Comparison of ENCODE assay signal across 8 cellular contexts in genomic region chr5:139271201-139272027, GRCh38. TPM values are rescaled to one million over a fixed set of nuclear protein-coding genes. Genes with fewer than 3 reads are reported as not detected.
DNase-seq lines count a peak whose midpoint lies in the region; ATAC-seq and TF ChIP-seq lines count a peak whose summit lies in the region.

No MANE protein-coding gene starts in this region.

- H3K9me3 ChIP-seq in CD8-positive, alpha-beta memory T cell (ENCODE audit: low read length) = no peaks in the 10 kb centered on the region
- no peaks in the 10 kb centered on the region for H3K9me3 ChIP-seq in adrenal gland (replicated peaks in 1 of 3)

- DNase-seq in CD8-positive, alpha-beta memory T cell = no peak
- DNase-seq in M059J (ENCODE audit: low read depth) = peak; percentile 93
- peak in 1 of 7 donors; percentile 35 for DNase-seq in adrenal gland
- no peak for DNase-seq in left colon
- no peak for DNase-seq in stimulated activated CD8-positive, alpha-beta memory T cell treated with anti-CD3 and anti-CD28 coated beads, Interleukin-4, amount 100 ng/mL, for 48 hours
- DNase-seq in activated naive CD4-positive, alpha-beta T cell treated with anti-CD3 and anti-CD28 coated beads, Interleukin-2, amount 10 ng/mL, durations not matched to agents 7 days and 5 days = no peak

- H3K9me3 Mint-ChIP-seq in CD8-positive, alpha-beta memory T cell = no peaks in the 10 kb centered on the region
- H3K9me3 Mint-ChIP-seq in activated naive CD4-positive, alpha-beta T cell treated with anti-CD3 and anti-CD28 coated beads, Interleukin-2, amount 10 ng/mL, durations not matched to agents 7 days and 5 days = no peaks in the 10 kb centered on the region

- no peak overlapping the region for H3K4me3 ChIP-seq in CD8-positive, alpha-beta memory T cell (ENCODE audit: low read length)
- no peak overlapping the region for H3K4me3 ChIP-seq in adrenal gland

- intact Hi-C loops in adrenal gland (cut with DNase I) = no loop called here
- intact Hi-C loops in left colon (cut with DNase I, micrococcal nuclease) = no loop called here

- no peak for TF ChIP-seq CTCF in adrenal gland (IDR thresholded peaks at IDR 0.05)

- 30 to 45% (median 38%) methylated on average over 4 of the region's 4 CpGs for WGBS in adrenal gland, 4 donors

- peak overlapping the region; percentile 34 for H3K27ac ChIP-seq in CD8-positive, alpha-beta memory T cell (ENCODE audit: low read depth, low read length)
- H3K27ac ChIP-seq in adrenal gland = peak overlapping the region in 4 of 5 donors; percentile 17 to 72 (median 44)

- POLR2A ChIA-PET in CD8-positive, alpha-beta memory T cell (lab: Charles Lee) = no interaction called here

- ATAC-seq in left colon (peak; percentile 23), GM21360 (IDR thresholded peaks at IDR 0.05; ENCODE audit: unreplicated experiment) (no peak), HG02973 (IDR thresholded peaks at IDR 0.05; ENCODE audit: unreplicated experiment) (no peak)

- no peak for TF ChIP-seq POLR2A in adrenal gland (IDR thresholded peaks at IDR 0.05)

- H3K27me3 Mint-ChIP-seq in CD8-positive, alpha-beta memory T cell = peaks cover 0 to 3% of the 10 kb centered on the region in 2 donors
- peaks cover 3% of the 10 kb centered on the region for H3K27me3 Mint-ChIP-seq in activated naive CD4-positive, alpha-beta T cell treated with anti-CD3 and anti-CD28 coated beads, Interleukin-2, amount 10 ng/mL, durations not matched to agents 7 days and 5 days

- peak overlapping the region in 2 of 7 donors; percentile 2 to 84 for H3K4me3 Mint-ChIP-seq in CD8-positive, alpha-beta memory T cell
- no peak overlapping the region for H3K4me3 Mint-ChIP-seq in activated naive CD4-positive, alpha-beta T cell treated with anti-CD3 and anti-CD28 coated beads, Interleukin-2, amount 10 ng/mL, durations not matched to agents 7 days and 5 days

- H3K27ac Mint-ChIP-seq in CD8-positive, alpha-beta memory T cell = peak overlapping the region in 4 of 8 donors; percentile 1 to 77 (median 46)
- no peak overlapping the region for H3K27ac Mint-ChIP-seq in activated naive CD4-positive, alpha-beta T cell treated with anti-CD3 and anti-CD28 coated beads, Interleukin-2, amount 10 ng/mL, durations not matched to agents 7 days and 5 days

- H3K27me3 ChIP-seq in CD8-positive, alpha-beta memory T cell (ENCODE audit: insufficient read depth, low read length, poor library complexity, severe bottlenecking) = no peaks in the 10 kb centered on the region
- no peaks in the 10 kb centered on the region for H3K27me3 ChIP-seq in adrenal gland

- H3K36me3 Mint-ChIP-seq in CD8-positive, alpha-beta memory T cell = peaks cover 0 to 3% (median 0%) of the 10 kb centered on the region in 3 donors
- peaks cover 11% of the 10 kb centered on the region for H3K36me3 Mint-ChIP-seq in activated naive CD4-positive, alpha-beta T cell treated with anti-CD3 and anti-CD28 coated beads, Interleukin-2, amount 10 ng/mL, durations not matched to agents 7 days and 5 days

- peaks cover 37% of the 10 kb centered on the region for H3K4me1 ChIP-seq in CD8-positive, alpha-beta memory T cell (ENCODE audit: insufficient read depth, low read length)
- peaks cover 28 to 38% of the 10 kb centered on the region in 2 donors for H3K4me1 ChIP-seq in adrenal gland (replicated peaks in 1 of 2)

- CTCF ChIA-PET in CD8-positive, alpha-beta memory T cell (lab: Charles Lee) = interaction anchor here (1.7 kb wide), 1 partner anchor 22 kb away, joined by 6 read pairs; the partner anchor contains the start of gene MATR3
- CTCF ChIA-PET in activated naive CD4-positive, alpha-beta T cell treated with anti-CD3 and anti-CD28 coated beads, Interleukin-2, amount 10 ng/mL, durations not matched to agents 7 days and 5 days (lab: Charles Lee) = interaction anchor here (0.7 to 1.8 kb wide), 3 partner anchors 9 to 667 kb away, joined by 3 to 5 read pairs (median 3); no protein-coding TSS in a partner anchor

- no peaks in the 10 kb centered on the region for H3K36me3 ChIP-seq in CD8-positive, alpha-beta memory T cell (ENCODE audit: insufficient read depth, low read length)
- H3K36me3 ChIP-seq in adrenal gland (replicated peaks in 1 of 2) = no peaks in the 10 kb centered on the region

- H3K4me1 Mint-ChIP-seq in CD8-positive, alpha-beta memory T cell = peaks cover 39 to 52% (median 49%) of the 10 kb centered on the region in 3 donors
- peaks cover 41% of the 10 kb centered on the region for H3K4me1 Mint-ChIP-seq in activated naive CD4-positive, alpha-beta T cell treated with anti-CD3 and anti-CD28 coated beads, Interleukin-2, amount 10 ng/mL, durations not matched to agents 7 days and 5 days

RNA-seq across cellular contexts. Expression of gene MATR3, which starts 22.1 kb away (rescaled TPM):
- 100 to 1,000 TPM; 184 to 199 TPM for total RNA-seq in CD8-positive, alpha-beta memory T cell
- 364 TPM for polyA plus RNA-seq in CD8-positive, alpha-beta memory T cell
- 144 and 237 TPM in 2 replicates for total RNA-seq in M059J (2014; rRNA removed; shearing (Covaris generic))
- 100 to 1,000 TPM; 145 to 258 (median 176) TPM for total RNA-seq in adrenal gland
- polyA plus RNA-seq in adrenal gland = 100 to 1,000 TPM in 2 of 3 donors, 10 to 100 TPM in 1; 99.4 to 321 (median 123) TPM
- total RNA-seq in left colon = 100 to 1,000 TPM in 1 of 2 donors, 10 to 100 TPM in 1; 98.4 to 106 TPM
